21 cellular contexts compared by ENCODE assay signal in genomic region chr1:4052657-4053056, GRCh38.
DNase-seq lines count a peak whose midpoint lies in the region; ATAC-seq, FAIRE-seq and TF ChIP-seq lines count a peak whose summit lies in the region.
"Had no signal": no experiment of that assay in that cellular context is flagged by ENCODE, and none has a peak within 500 bp of the region (broad histone marks: within the 10 kb centered on the region; RNA-seq: fewer than 3 reads in every experiment).

No MANE protein-coding gene starts in this region.

- no peaks in the 10 kb centered on the region for H3K9me3 ChIP-seq in right atrium auricular region
- H3K9me3 ChIP-seq in right cardiac atrium (ENCODE audit: control insufficient read depth, low read length), result no peaks in the 10 kb centered on the region
- H3K9me3 ChIP-seq in OCI-LY1 (ENCODE audit: low read length), result no peaks in the 10 kb centered on the region
- H3K9me3 ChIP-seq: BE2C had no signal

- H3K9me2 ChIP-seq in OCI-LY1 (ENCODE audit: low read depth, low read length), result no peaks in the 10 kb centered on the region

- no peaks in the 10 kb centered on the region for H4K20me1 ChIP-seq in OCI-LY1 (ENCODE audit: insufficient read depth, low read length)

- H3K27ac Mint-ChIP-seq in natural killer cell, result no peak overlapping the region
- H3K27ac Mint-ChIP-seq: GM23338, HFFc6 had no signal

- no peak overlapping the region for H3K4me3 ChIP-seq in right atrium auricular region
- no peak overlapping the region for H3K4me3 ChIP-seq in right cardiac atrium (ENCODE audit: low read length)
- H3K4me3 ChIP-seq in OCI-LY1 (ENCODE audit: low read depth, low read length, poor library complexity, severe bottlenecking), result peak overlapping the region; percentile 44
- H3K4me3 ChIP-seq: GM23338 had no signal

- TF ChIP-seq POLR2A in GM12892 (IDR thresholded peaks at IDR 0.05; ENCODE audit: low read depth, low read length), result no peak

- H3K36me3 ChIP-seq in right atrium auricular region (no peaks in the 10 kb centered on the region), OCI-LY1 (ENCODE audit: insufficient read depth, low read length) (no peaks in the 10 kb centered on the region)
- H3K36me3 ChIP-seq: BE2C had no signal

- no peaks in the 10 kb centered on the region for H3K36me3 Mint-ChIP-seq in natural killer cell
- H3K36me3 Mint-ChIP-seq: CD4-positive, CD25-positive, alpha-beta regulatory T cell; CD8-positive, alpha-beta memory T cell had no signal

- DNase-seq in right atrium auricular region (ENCODE audit: low spot score), result peak; percentile 44
- no peak for DNase-seq in right cardiac atrium
- DNase-seq in natural killer cell, result no peak
- no peak for DNase-seq in GM12892 (ENCODE audit: insufficient read length)
- DNase-seq: ACHN; BE2C; C1 segment of cervical spinal cord; CD4-positive, CD25-positive, alpha-beta regulatory T cell; CD8-positive, alpha-beta memory T cell; COR-L47; HFFc6 had no signal

- peak overlapping the region; percentile 71 for H3K9ac ChIP-seq in OCI-LY1 (ENCODE audit: low read length)

- no peaks in the 10 kb centered on the region for H3K27me3 ChIP-seq in right atrium auricular region
- no peaks in the 10 kb centered on the region for H3K27me3 ChIP-seq in right cardiac atrium (ENCODE audit: control insufficient read depth, insufficient read depth)
- no peaks in the 10 kb centered on the region for H3K27me3 ChIP-seq in OCI-LY1 (ENCODE audit: insufficient read depth, low read length)
- H3K27me3 ChIP-seq: BE2C had no signal

- no peak overlapping the region for H2AFZ ChIP-seq in OCI-LY1 (ENCODE audit: low read length)
- H2AFZ ChIP-seq: GM23338 had no signal

- intact Hi-C loops in right cardiac atrium (cut with DNase I), result no loop called here
- intact Hi-C loops in natural killer cell (cut with micrococcal nuclease), result no loop called here

- peaks cover 6% of the 10 kb centered on the region; the same call in 1 of the 2 replicates for H3F3A ChIP-seq in OCI-LY1 (ENCODE audit: insufficient read depth, low read length)

- no peak overlapping the region for H3K4me3 Mint-ChIP-seq in natural killer cell
- H3K4me3 Mint-ChIP-seq: CD4-positive, CD25-positive, alpha-beta regulatory T cell; CD8-positive, alpha-beta memory T cell; GM23338; HFFc6 had no signal

- H3K27ac ChIP-seq in right atrium auricular region (no peak overlapping the region), right cardiac atrium (ENCODE audit: low read length) (no peak overlapping the region), OCI-LY1 (ENCODE audit: low read depth, low read length, poor library complexity, severe bottlenecking) (peak overlapping the region; percentile 93)

- H3K4me1 Mint-ChIP-seq in natural killer cell, result peaks cover 5 to 9% of the 10 kb centered on the region in 2 donors
- H3K4me1 Mint-ChIP-seq: CD4-positive, CD25-positive, alpha-beta regulatory T cell; CD8-positive, alpha-beta memory T cell had no signal

- H3K27me3 Mint-ChIP-seq in natural killer cell (ENCODE audit: low read depth in 2 of 2), result peaks cover 7% of the 10 kb centered on the region in 2 donors
- H3K27me3 Mint-ChIP-seq: CD4-positive, CD25-positive, alpha-beta regulatory T cell had no signal

- 83% methylated on average over 6 of the region's 6 CpGs for WGBS in right cardiac atrium

- no peaks in the 10 kb centered on the region for H3K79me2 ChIP-seq in OCI-LY1 (ENCODE audit: insufficient read depth, low read length)

- peak overlapping the region; percentile 76 for H3K4me2 ChIP-seq in OCI-LY1 (ENCODE audit: low read length)
- H3K4me2 ChIP-seq: GM23338 had no signal

- FAIRE-seq in GM12892 (lab: Jason Lieb, UNC), result no peak
- FAIRE-seq: A204.1, D721Med, G401.6, GM12891, GM18507, H54, HTR-8/SVneo had no signal

- H3K9me3 Mint-ChIP-seq in natural killer cell, result no peaks in the 10 kb centered on the region

- H3K4me1 ChIP-seq in right atrium auricular region (no peaks in the 10 kb centered on the region), right cardiac atrium (ENCODE audit: control insufficient read depth, insufficient read depth, low read length) (no peaks in the 10 kb centered on the region), OCI-LY1 (ENCODE audit: insufficient read depth, low read length, severe bottlenecking) (peaks cover 85% of the 10 kb centered on the region)
- H3K4me1 ChIP-seq: BE2C had no signal

- no peak for ATAC-seq in right cardiac atrium
- peak in 2 of 3 donors; percentile 48 to 64 for ATAC-seq in natural killer cell
- no peak for ATAC-seq in HG02759 (IDR thresholded peaks at IDR 0.05; ENCODE audit: unreplicated experiment)
- ATAC-seq: GM23338 had no signal

- TF ChIP-seq CTCF in right atrium auricular region (IDR thresholded peaks at IDR 0.05) (no peak), OCI-LY1 (IDR thresholded peaks at IDR 0.05; ENCODE audit: low read length) (no peak), natural killer cell (IDR thresholded peaks at IDR 0.05) (no peak)

Comparison
In these comparisons a context has a peak if more than half of its experiments do, and no peak if none do; other contexts are left out.
1. ATAC-seq: peak in natural killer cell (2 of 3); none in right cardiac atrium (0 of 2) and HG02759 (single experiment).